8 cellular contexts compared by ENCODE assay signal in the genomic region with DNA sequence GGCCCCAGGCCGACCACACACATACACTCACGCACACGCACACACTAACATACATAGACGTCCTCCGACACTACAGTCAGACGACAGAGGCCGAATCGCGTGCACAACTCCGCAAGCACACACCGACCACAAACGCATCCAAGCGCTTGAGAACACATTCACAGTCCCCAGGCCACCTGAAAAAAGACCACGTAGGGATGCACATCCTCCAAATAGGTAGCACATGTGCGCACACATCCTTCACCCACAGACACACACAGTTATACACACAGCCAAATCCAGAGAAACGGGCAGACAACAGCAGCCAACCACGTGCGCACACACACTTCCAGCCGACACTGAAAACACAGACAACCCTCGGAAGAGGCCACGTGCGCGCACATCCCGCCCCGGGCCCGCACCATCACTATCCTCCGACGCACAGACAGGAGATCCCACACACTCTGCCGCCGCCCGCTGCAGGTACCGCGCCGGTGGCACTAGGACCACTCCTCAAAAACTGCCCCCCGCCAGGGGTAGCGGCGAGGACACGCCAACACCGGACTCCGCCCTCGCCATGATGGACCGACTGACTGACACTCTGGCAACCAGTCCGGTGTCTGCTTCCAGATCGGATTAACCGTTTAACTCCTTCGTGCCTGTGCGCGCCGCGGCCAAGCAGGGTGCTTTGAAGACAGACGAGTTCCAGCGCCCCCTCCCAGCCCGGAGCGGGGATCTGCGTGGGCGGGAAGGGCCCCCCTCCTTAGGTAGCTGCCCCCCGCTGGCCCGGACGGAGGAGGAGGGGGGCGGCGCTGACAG. TPM values are rescaled to one million over a fixed set of nuclear protein-coding genes. Genes with fewer than 3 reads are reported as not detected.
DNase-seq lines count a peak whose midpoint lies in the region; ATAC-seq and TF ChIP-seq lines count a peak whose summit lies in the region.

No MANE protein-coding gene starts in this region.

- H3K27ac ChIP-seq in upper lobe of right lung = no peak overlapping the region

- intact Hi-C loops in upper lobe of right lung (cut with DNase I) = no loop called here

- TF ChIP-seq CTCF in upper lobe of right lung (IDR thresholded peaks at IDR 0.05) = no peak

- H3K36me3 ChIP-seq in H7 (replicated peaks; ENCODE audit: control insufficient read depth, insufficient read depth, low read length) = no peaks in the 10 kb centered on the region
- H3K36me3 ChIP-seq in upper lobe of right lung = no peaks in the 10 kb centered on the region

- H3K9me3 ChIP-seq in upper lobe of right lung = no peaks in the 10 kb centered on the region

- H3K4me1 ChIP-seq in upper lobe of right lung = peaks cover 43% of the 10 kb centered on the region

- peaks cover 84% of the 10 kb centered on the region for H3K27me3 ChIP-seq in H7 (ENCODE audit: control insufficient read depth, insufficient read depth, low read length)
- H3K27me3 ChIP-seq in upper lobe of right lung = peaks cover 57% of the 10 kb centered on the region

- peak overlapping the region; percentile 53 for H3K4me3 ChIP-seq in H7 (ENCODE audit: insufficient read depth, low read depth, low read length)
- peak overlapping the region; percentile 19 for H3K4me3 ChIP-seq in upper lobe of right lung

- no peak for ATAC-seq in upper lobe of right lung
- ATAC-seq in HG03025 (IDR thresholded peaks at IDR 0.05; ENCODE audit: low FRiP score, unreplicated experiment) = no peak
- ATAC-seq in GM21717 (IDR thresholded peaks at IDR 0.05; ENCODE audit: unreplicated experiment) = no peak

- peak; percentile 73 for DNase-seq in CD1c-positive myeloid dendritic cell (ENCODE audit: extremely low spot score)
- DNase-seq in H7 = peak; percentile 98
- DNase-seq in OCI-M2 (lab: John Stamatoyannopoulos, UW; ENCODE audit: unreplicated experiment) = peak; percentile 100
- peak in 31 of 56 donors; percentile 19 to 79 (median 49) for DNase-seq in amygdala (lab: John Stamatoyannopoulos, UW)
- DNase-seq in islet precursor cell = peak; percentile 90
- DNase-seq in upper lobe of right lung = no peak

RNA-seq across cellular contexts. Expression of gene PDE4A, which starts 0.5 kb away (rescaled TPM):
- 2.3 and 2.6 TPM in 2 replicates for total RNA-seq in H7 (2014; rRNA removed; shearing (Covaris generic))
- total RNA-seq in upper lobe of right lung = 35.5 TPM

RNA-seq across cellular contexts. Expression of gene CDC37, which starts 16.5 kb away (rescaled TPM):
- 226 and 254 TPM in 2 replicates for total RNA-seq in H7 (2014; rRNA removed; shearing (Covaris generic))
- 154 TPM for total RNA-seq in upper lobe of right lung

RNA-seq across cellular contexts. Expression of gene TYK2, which starts 39.5 kb away (rescaled TPM):
- total RNA-seq in H7 (2014; rRNA removed; shearing (Covaris generic)) = 48.0 and 48.3 TPM in 2 replicates
- total RNA-seq in upper lobe of right lung = 140 TPM

Comparison
In these comparisons a context has a peak if more than half of its experiments do, and no peak if none do; other contexts are left out.
1. RNA of gene PDE4A, which starts 0.5 kb away (total RNA-seq): 35.5 TPM in upper lobe of right lung (single experiment); 2.3 to 2.6 TPM in H7; every median in the first group is over 10 times any median in the second.